In the genomic region with DNA sequence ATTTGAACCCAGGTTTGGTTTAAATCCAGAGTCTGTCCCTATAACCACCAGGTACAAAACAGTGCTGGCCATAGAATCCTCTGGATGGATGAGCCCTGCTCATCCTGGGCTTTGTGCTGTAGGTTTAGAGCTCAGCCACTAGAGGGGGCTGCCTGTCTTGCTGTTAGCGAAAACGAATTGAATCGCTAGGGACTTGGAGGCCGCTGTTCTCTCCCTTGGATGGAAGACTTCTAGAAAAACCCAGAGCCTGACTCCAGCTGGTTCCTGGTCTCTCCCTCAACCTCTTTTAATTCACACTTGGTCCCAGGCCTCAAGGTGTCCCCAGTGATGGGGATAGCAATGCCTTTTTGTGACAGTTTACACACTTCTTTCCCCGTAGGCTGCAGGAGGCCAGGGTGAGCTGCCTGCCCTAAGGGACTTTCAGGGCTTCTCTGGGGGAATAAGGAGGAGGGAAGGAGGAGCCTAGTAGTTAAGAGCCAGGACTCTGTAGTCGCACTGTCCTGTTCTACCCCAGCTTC, we compare ENCODE assay signal across 9 cellular contexts. TPM values are rescaled to one million over a fixed set of nuclear protein-coding genes. Genes with fewer than 3 reads are reported as not detected.
DNase-seq lines count a peak whose midpoint lies in the region; ATAC-seq and TF ChIP-seq lines count a peak whose summit lies in the region.
"Had no signal": no experiment of that assay in that cellular context is flagged by ENCODE, and none has a peak within 500 bp of the region (broad histone marks: within the 10 kb centered on the region; RNA-seq: fewer than 3 reads in every experiment).

No MANE protein-coding gene starts in this region.

- H3K27ac Mint-ChIP-seq in T-helper 2 cell treated with Interferon-gamma antibody and Interleukin-4, amounts not matched to agents 5 μg/mL and 100 μg/mL, for 36 hours: no peak overlapping the region
- H3K27ac Mint-ChIP-seq in stimulated activated memory B cell treated with anti-CD40 and anti-IgM and Interleukin-4, amounts not matched to agents 10 μg/mL and 1 μg/mL and 100 μg/mL, for 72 hours: no peak overlapping the region

- H3K27me3 ChIP-seq in H7 (ENCODE audit: control insufficient read depth, insufficient read depth, low read length) (no peaks in the 10 kb centered on the region), body of pancreas (no peaks in the 10 kb centered on the region)

- ATAC-seq in body of pancreas: peak; percentile 87
- no peak for ATAC-seq in stimulated activated memory B cell treated with anti-CD40 and anti-IgM and Interleukin-4, amounts not matched to agents 10 μg/mL and 1 μg/mL and 100 μg/mL, for 72 hours

- no peaks in the 10 kb centered on the region for H3K36me3 ChIP-seq in H7 (replicated peaks; ENCODE audit: control insufficient read depth, insufficient read depth, low read length)
- no peaks in the 10 kb centered on the region for H3K36me3 ChIP-seq in body of pancreas (replicated peaks in 1 of 2; ENCODE audit: insufficient read depth in 1 of 2, low read depth in 2 of 2)

- WGBS in body of pancreas, 2 donors: 23% methylated on average over 6 of the region's 6 CpGs

- intact Hi-C loops in body of pancreas (cut with DNase I): no loop called here

- no peaks in the 10 kb centered on the region for H3K4me1 Mint-ChIP-seq in T-helper 2 cell treated with Interferon-gamma antibody and Interleukin-4, amounts not matched to agents 5 μg/mL and 100 μg/mL, for 36 hours (ENCODE audit: low read depth)
- no peaks in the 10 kb centered on the region for H3K4me1 Mint-ChIP-seq in stimulated activated memory B cell treated with anti-CD40 and anti-IgM and Interleukin-4, amounts not matched to agents 10 μg/mL and 1 μg/mL and 100 μg/mL, for 72 hours

- H3K9me3 Mint-ChIP-seq in T-helper 2 cell treated with Interferon-gamma antibody and Interleukin-4, amounts not matched to agents 5 μg/mL and 100 μg/mL, for 36 hours: no peaks in the 10 kb centered on the region
- no peaks in the 10 kb centered on the region for H3K9me3 Mint-ChIP-seq in stimulated activated memory B cell treated with anti-CD40 and anti-IgM and Interleukin-4, amounts not matched to agents 10 μg/mL and 1 μg/mL and 100 μg/mL, for 72 hours

- no peak overlapping the region for H3K4me3 Mint-ChIP-seq in T-helper 2 cell treated with Interferon-gamma antibody and Interleukin-4, amounts not matched to agents 5 μg/mL and 100 μg/mL, for 36 hours
- no peak overlapping the region for H3K4me3 Mint-ChIP-seq in stimulated activated memory B cell treated with anti-CD40 and anti-IgM and Interleukin-4, amounts not matched to agents 10 μg/mL and 1 μg/mL and 100 μg/mL, for 72 hours

- H3K27ac ChIP-seq in body of pancreas: no peak overlapping the region

- H3K4me1 ChIP-seq in body of pancreas: peaks cover 10% of the 10 kb centered on the region

- H3K36me3 Mint-ChIP-seq in T-helper 2 cell treated with Interferon-gamma antibody and Interleukin-4, amounts not matched to agents 5 μg/mL and 100 μg/mL, for 36 hours (ENCODE audit: low read depth): no peaks in the 10 kb centered on the region
- H3K36me3 Mint-ChIP-seq in stimulated activated memory B cell treated with anti-CD40 and anti-IgM and Interleukin-4, amounts not matched to agents 10 μg/mL and 1 μg/mL and 100 μg/mL, for 72 hours: no peaks in the 10 kb centered on the region

- H3K27me3 Mint-ChIP-seq in T-helper 2 cell treated with Interferon-gamma antibody and Interleukin-4, amounts not matched to agents 5 μg/mL and 100 μg/mL, for 36 hours (ENCODE audit: low read depth): peaks cover 3% of the 10 kb centered on the region
- peaks cover 7% of the 10 kb centered on the region for H3K27me3 Mint-ChIP-seq in stimulated activated memory B cell treated with anti-CD40 and anti-IgM and Interleukin-4, amounts not matched to agents 10 μg/mL and 1 μg/mL and 100 μg/mL, for 72 hours

- DNase-seq in GM04504 (ENCODE audit: low read depth) (peak; percentile 42), H7 (peak; percentile 68), NCI-H1092 treated with DMSO at 0.1 percent for 48 hours (lab: John Stamatoyannopoulos, UW) (peak; percentile 44), body of pancreas (peak; percentile 44 to 73 (median 62)), inferior parietal cortex (ENCODE audit: extremely low spot score) (peak; percentile 66)
- DNase-seq in T-helper 2 cell treated with Interferon-gamma antibody and Interleukin-4, amounts not matched to agents 5 μg/mL and 100 μg/mL, for 36 hours (ENCODE audit: low spot score): peak; percentile 4
- DNase-seq in stimulated activated CD4-positive, alpha-beta T cell treated with anti-CD3 and anti-CD28 coated beads, Interleukin-1b, Interleukin-23, amount 100 ng/mL, for 24 hours (ENCODE audit: low read depth in 4 of 4, low spot score in 1 of 4): peak in 3 of 4 experiments; percentile 14 to 26 (median 21)

- no peak for TF ChIP-seq POLR2A in body of pancreas (IDR thresholded peaks at IDR 0.05)

- H3K9me3 ChIP-seq in body of pancreas: no peaks in the 10 kb centered on the region

- no peak overlapping the region for H3K4me3 ChIP-seq in H7 (ENCODE audit: insufficient read depth, low read depth, low read length)
- no peak overlapping the region for H3K4me3 ChIP-seq in body of pancreas

- peak; percentile 49 to 76 (median 60) for TF ChIP-seq CTCF in body of pancreas (IDR thresholded peaks at IDR 0.05)

RNA-seq across cellular contexts. Expression of gene RIPPLY1, which starts 8.7 kb away (rescaled TPM):
- total RNA-seq in H7 (2014; rRNA removed; shearing (Covaris generic)): 0.24 TPM in 1 of 2 replicates, not detected in the other
- total RNA-seq in body of pancreas: not detected
- total RNA-seq: frontal cortex had no signal

RNA-seq across cellular contexts. Expression of gene CLDN2, which starts 25.8 kb away (rescaled TPM):
- total RNA-seq in H7 (2014; rRNA removed; shearing (Covaris generic)): not detected in 2 replicates
- total RNA-seq in body of pancreas: 1 to 10 TPM in 1 of 2 donors, under 1 TPM in 1; 0.33 to 6.0 TPM
- total RNA-seq: frontal cortex had no signal

Comparison
In these comparisons a context has a peak if more than half of its experiments do, and no peak if none do; other contexts are left out.
1. DNase-seq: peak in every context shown above with its lines; median percentile 68 in H7; 66 in inferior parietal cortex; 62 in body of pancreas; 44 in NCI-H1092 treated with DMSO at 0.1 percent for 48 hours; 42 in GM04504; 21 in stimulated activated CD4-positive, alpha-beta T cell treated with anti-CD3 and anti-CD28 coated beads, Interleukin-1b, Interleukin-23, amount 100 ng/mL, for 24 hours; 4 in T-helper 2 cell treated with Interferon-gamma antibody and Interleukin-4, amounts not matched to agents 5 μg/mL and 100 μg/mL, for 36 hours.